22 cellular contexts compared by ENCODE assay signal in genomic region chr4:150321113-150321512, GRCh38.
DNase-seq lines count a peak whose midpoint lies in the region; ATAC-seq, FAIRE-seq and TF ChIP-seq lines count a peak whose summit lies in the region.
"Had no signal": no experiment of that assay in that cellular context is flagged by ENCODE, and none has a peak within 500 bp of the region (broad histone marks: within the 10 kb centered on the region; RNA-seq: fewer than 3 reads in every experiment).

No MANE protein-coding gene starts in this region.

- H2BK120ac ChIP-seq in IMR-90 (ENCODE audit: low read depth, low read length) (no peak overlapping the region), H1 (replicated peaks; ENCODE audit: low read depth, low read length) (no peak overlapping the region)

- H3K56ac ChIP-seq in IMR-90 (ENCODE audit: extremely low read depth, insufficient read depth, low read length) (no peak overlapping the region), H1 (replicated peaks; ENCODE audit: insufficient read length, low read depth, low read length) (no peak overlapping the region)

- TF ChIP-seq RAD21 in IMR-90 (IDR thresholded peaks at IDR 0.05; ENCODE audit: low read length) (no peak), H1 (IDR thresholded peaks at IDR 0.05 in 1 of 2, conservative IDR thresholded peaks at IDR 0.05 in 1 of 2; ENCODE audit: low read depth in 2 of 2, low read length in 2 of 2) (no peak)

- H3K27me3 ChIP-seq in IMR-90 (ENCODE audit: control insufficient read depth, insufficient read depth, low read length) (no peaks in the 10 kb centered on the region), H1 (replicated peaks in 1 of 4; ENCODE audit: control insufficient read depth in 3 of 4, extremely low read depth in 1 of 4, insufficient read depth in 3 of 4, low read length in 3 of 4) (no peaks in the 10 kb centered on the region), GM23248 (replicated peaks; ENCODE audit: insufficient read depth) (no peaks in the 10 kb centered on the region)
- H3K27me3 ChIP-seq: SJCRH30 had no signal

- TF ChIP-seq CTCF in IMR-90 (conservative IDR thresholded peaks at IDR 0.05; ENCODE audit: low read depth, low read length) (no peak), H1 (IDR thresholded peaks at IDR 0.05; ENCODE audit: control extremely low read depth in 1 of 3, insufficient read depth in 1 of 3, low read depth in 1 of 3, low read length in 3 of 3) (no peak)

- no peak overlapping the region for H2AK9ac ChIP-seq in IMR-90 (replicated peaks; ENCODE audit: low read depth, low read length, poor library complexity)

- H2BK12ac ChIP-seq in H1 (ENCODE audit: low read depth, low read length), result no peak overlapping the region

- DNase-seq in ELF-1 (ENCODE audit: low read depth, low spot score) (peak; percentile 11), IMR-90 (no peak), H1 (ENCODE audit: low read depth in 1 of 2, low spot score in 2 of 2) (no peak), iPS-NIHi7 (ENCODE audit: extremely low spot score) (peak; percentile 17), GM23248 (no peak), NCI-H1105 treated with DMSO at 0.1 percent for 48 hours (lab: John Stamatoyannopoulos, UW) (no peak), SKM-1 (lab: John Stamatoyannopoulos, UW; ENCODE audit: unreplicated experiment) (no peak)
- DNase-seq: CD4-positive, alpha-beta T cell; COR-L47; DMS79; H7; Karpas-422; MV-4-11; NCI-H1417 treated with DMSO at 0.1 percent for 48 hours; NCI-H2029; NCI-H226; NCI-H524 treated with DMSO at 0.1 percent for 48 hours; SJCRH30; T-helper 1 cell had no signal

- H4K20me1 ChIP-seq in IMR-90 (ENCODE audit: insufficient read depth, low read length) (no peaks in the 10 kb centered on the region), H1 (replicated peaks in 1 of 2; ENCODE audit: control insufficient read depth in 1 of 2, insufficient read depth in 2 of 2, low read length in 2 of 2) (peaks cover 3 to 4% of the 10 kb centered on the region in 2 experiments), GM23248 (ENCODE audit: insufficient read depth) (no peaks in the 10 kb centered on the region)

- H4K91ac ChIP-seq in IMR-90 (ENCODE audit: insufficient read depth, low read depth, low read length) (no peak overlapping the region), H1 (replicated peaks; ENCODE audit: insufficient read length, low read length) (no peak overlapping the region)

- H2BK5ac ChIP-seq in IMR-90 (ENCODE audit: low read depth, low read length, poor library complexity, severe bottlenecking) (no peak overlapping the region), H1 (ENCODE audit: low read depth, low read length) (no peak overlapping the region)

- H3K9me1 ChIP-seq in IMR-90 (ENCODE audit: insufficient read depth, low read length), result peaks cover 8% of the 10 kb centered on the region; the same call in 1 of the 2 replicates

- no peak for TF ChIP-seq POLR2A in IMR-90 (IDR thresholded peaks at IDR 0.05; ENCODE audit: low read depth, low read length)
- no peak for TF ChIP-seq POLR2A in H1 (IDR thresholded peaks at IDR 0.05; ENCODE audit: control extremely low read depth in 1 of 2, low read depth in 2 of 2, low read length in 2 of 2)

- no peaks in the 10 kb centered on the region for H3K79me1 ChIP-seq in IMR-90 (ENCODE audit: low read depth in 1 of 2, low read length in 2 of 2)
- H3K79me1 ChIP-seq in H1 (ENCODE audit: low read depth, low read length), result no peaks in the 10 kb centered on the region

- H3K23me2 ChIP-seq in H1 (ENCODE audit: low read depth, low read length), result no peaks in the 10 kb centered on the region

- 78% methylated on average over 2 of the region's 3 CpGs; no CpG with 5 or more reads in 1 of the 2 experiments for WGBS in IMR-90 (ENCODE audit: extremely low coverage in 2 of 2, insufficient read length in 1 of 2), 2 experiments
- WGBS in H1 (ENCODE audit: extremely low coverage in 1 of 2, insufficient coverage in 1 of 2, insufficient read length in 1 of 2, insufficient replicate concordance in 2 of 2, low coverage in 1 of 2, low lambda C conversion rate in 2 of 2, missing lambda C conversion rate in 1 of 2), 2 experiments, result 64% methylated on average over 3 of the region's 3 CpGs; no CpG with 5 or more reads in 1 of the 2 experiments
- WGBS in GM23248 (ENCODE audit: low coverage in 1 of 2, low lambda C conversion rate in 2 of 2, missing lambda C conversion rate in 2 of 2), 2 experiments, result 95 to 97% methylated on average over 3 of the region's 3 CpGs

- no peaks in the 10 kb centered on the region for H3K9me3 ChIP-seq in IMR-90 (ENCODE audit: control insufficient read depth, insufficient read depth, low read length)
- no peaks in the 10 kb centered on the region for H3K9me3 ChIP-seq in H1 (ENCODE audit: insufficient read depth in 2 of 2, low read depth in 1 of 2, low read length in 1 of 2)
- H3K9me3 ChIP-seq in GM23248 (ENCODE audit: low read depth), result no peaks in the 10 kb centered on the region
- H3K9me3 ChIP-seq: A549, SJCRH30 had no signal

- intact Hi-C loops in IMR-90 (cut with micrococcal nuclease), result no loop called here

- no peak overlapping the region for H3K4me2 ChIP-seq in IMR-90 (ENCODE audit: low read depth, low read length)
- no peak overlapping the region; a peak in 1 of 4 replicates for H3K4me2 ChIP-seq in H1 (ENCODE audit: insufficient read depth in 1 of 2, low read depth in 2 of 2, low read length in 2 of 2)
- H3K4me2 ChIP-seq in GM23248 (ENCODE audit: unreplicated experiment), result no peak overlapping the region
- H3K4me2 ChIP-seq: A549 had no signal

- H3K14ac ChIP-seq in IMR-90 (replicated peaks; ENCODE audit: low read depth, low read length), result no peak overlapping the region
- no peak overlapping the region for H3K14ac ChIP-seq in H1 (ENCODE audit: insufficient read length)

- H3K27ac ChIP-seq in IMR-90 (ENCODE audit: insufficient read depth, low read length) (no peak overlapping the region), H1 (ENCODE audit: low read depth, low read length) (no peak overlapping the region), GM23248 (no peak overlapping the region)
- H3K27ac ChIP-seq: A549, SJCRH30 had no signal

- H3K79me2 ChIP-seq in H1 (ENCODE audit: control insufficient read depth in 1 of 2, insufficient read depth in 2 of 2, low read length in 2 of 2), result no peaks in the 10 kb centered on the region
- H3K79me2 ChIP-seq in GM23248 (ENCODE audit: insufficient read depth), result no peaks in the 10 kb centered on the region

- no peaks in the 10 kb centered on the region for H3K9me2 ChIP-seq in GM23248 (ENCODE audit: insufficient read depth)

- dilution Hi-C loops in IMR-90 (cut with HindIII; ENCODE audit: low sequenced_read_pairs, unreplicated experiment), result no loop called here

- no peak overlapping the region for H3K18ac ChIP-seq in IMR-90 (ENCODE audit: low read depth, low read length)
- H3K18ac ChIP-seq in H1 (ENCODE audit: extremely low read depth, low read length), result no peak overlapping the region

- H2AFZ ChIP-seq in IMR-90 (replicated peaks; ENCODE audit: low read length, poor library complexity), result no peak overlapping the region
- no peak overlapping the region for H2AFZ ChIP-seq in H1 (ENCODE audit: low read length)
- no peak overlapping the region for H2AFZ ChIP-seq in GM23248

- H3K4ac ChIP-seq in IMR-90 (ENCODE audit: low read depth, low read length), result no peak overlapping the region
- H3K4ac ChIP-seq in H1 (replicated peaks; ENCODE audit: insufficient read length, low read depth, low read length), result no peak overlapping the region

- no peak for TF ChIP-seq EP300 in H1 (IDR thresholded peaks at IDR 0.05; ENCODE audit: borderline replicate concordance in 1 of 2, low read depth in 2 of 2, low read length in 2 of 2)

- in situ Hi-C loops in IMR-90 (cut with MboI; ENCODE audit: low sequenced_read_pairs), result no loop called here
- in situ Hi-C loops in GM23248 (cut with MboI), result no loop called here

- no peak for FAIRE-seq in H1 (lab: Jason Lieb, UNC)
- FAIRE-seq: A549, RCC 7860 had no signal

- H3F3A ChIP-seq in GM23248 (ENCODE audit: insufficient read depth), result no peaks in the 10 kb centered on the region

- H3K4me1 ChIP-seq in IMR-90 (ENCODE audit: control insufficient read depth, insufficient read depth, low read length) (peaks cover 12% of the 10 kb centered on the region), H1 (replicated peaks in 1 of 4; ENCODE audit: control insufficient read depth in 3 of 4, insufficient read depth in 4 of 4, low read length in 3 of 4) (no peaks in the 10 kb centered on the region; a peak in 1 of 7 replicates), GM23248 (ENCODE audit: insufficient read depth) (peaks cover 8% of the 10 kb centered on the region)
- H3K4me1 ChIP-seq: A549 had no signal

- H4K8ac ChIP-seq in IMR-90 (ENCODE audit: low read depth in 2 of 2, low read length in 2 of 2) (no peak overlapping the region), H1 (ENCODE audit: extremely low read depth, insufficient read depth, low read length) (no peak overlapping the region)

- H3K23ac ChIP-seq in IMR-90 (ENCODE audit: low read depth, low read length) (no peak overlapping the region), H1 (ENCODE audit: insufficient read length) (no peak overlapping the region)

- no peak overlapping the region for H4K5ac ChIP-seq in IMR-90 (ENCODE audit: low read depth, low read length)
- H4K5ac ChIP-seq in H1 (ENCODE audit: insufficient read length, low read depth, low read length), result no peak overlapping the region

- no peak overlapping the region for H3K4me3 ChIP-seq in IMR-90 (ENCODE audit: insufficient read depth, low read depth, low read length)
- H3K4me3 ChIP-seq in H1 (ENCODE audit: extremely low read depth in 1 of 4, insufficient read depth in 2 of 4, low read depth in 3 of 4, low read length in 4 of 4), result no peak overlapping the region
- no peak overlapping the region for H3K4me3 ChIP-seq in GM23248
- H3K4me3 ChIP-seq: A549, SJCRH30 had no signal

- POLR2A ChIA-PET in IMR-90 (lab: Charles Lee; ENCODE audit: unreplicated experiment) (no interaction called here), H1 (lab: Charles Lee; ENCODE audit: partially characterized antibody) (no interaction called here)

- H2BK20ac ChIP-seq in IMR-90 (ENCODE audit: low read depth, low read length) (no peak overlapping the region), H1 (ENCODE audit: low read length) (no peak overlapping the region)

- H3K36me3 ChIP-seq in IMR-90 (ENCODE audit: control insufficient read depth, insufficient read depth, low read length), result peaks cover 1% of the 10 kb centered on the region; the same call in 1 of the 2 replicates
- no peaks in the 10 kb centered on the region for H3K36me3 ChIP-seq in H1 (ENCODE audit: control insufficient read depth in 2 of 4, insufficient read depth in 4 of 4, low read length in 3 of 4)
- H3K36me3 ChIP-seq in GM23248 (ENCODE audit: low read depth), result no peaks in the 10 kb centered on the region
- H3K36me3 ChIP-seq: SJCRH30 had no signal

- ATAC-seq in IMR-90 (ENCODE audit: low read depth) (no peak), HG02870 (IDR thresholded peaks at IDR 0.05; ENCODE audit: unreplicated experiment) (no peak)
- ATAC-seq: A549 had no signal

- H2BK15ac ChIP-seq in IMR-90 (ENCODE audit: low read depth, low read length) (no peak overlapping the region), H1 (ENCODE audit: low read length) (no peak overlapping the region)

- H2AK5ac ChIP-seq in IMR-90 (ENCODE audit: low read depth, low read length) (0 out of 2 replicates have a peak overlapping the region, but pooled peaks have one; percentile 17), H1 (ENCODE audit: low read depth, low read length) (no peak overlapping the region)

- BruUV-seq in IMR-90 (replicated peaks; lab: Mats Ljungman, UMichigan), result no TSS peak

- H3K9ac ChIP-seq in IMR-90 (ENCODE audit: low read depth, low read length), result no peak overlapping the region
- H3K9ac ChIP-seq in H1 (replicated peaks in 1 of 4; ENCODE audit: extremely low read depth in 1 of 4, low read depth in 3 of 4, low read length in 3 of 4), result no peak overlapping the region
- no peak overlapping the region for H3K9ac ChIP-seq in GM23248

- CTCF ChIA-PET in IMR-90 (lab: Yijun Ruan, JAX), result no interaction called here
- CTCF ChIA-PET in H1 (lab: Charles Lee; ENCODE audit: partially characterized antibody), result interaction anchor here (0.6 to 1.7 kb wide), 3 partner anchors 17 to 123 kb away, joined by 3 to 5 read pairs (median 3); no protein-coding TSS in a partner anchor

Comparison
In these comparisons a context has a peak if more than half of its experiments do, and no peak if none do; other contexts are left out.
1. DNase-seq: peak in ELF-1 (single experiment) and iPS-NIHi7 (single experiment); none in IMR-90 (single experiment), H1 (0 of 2), GM23248 (single experiment), NCI-H1105 treated with DMSO at 0.1 percent for 48 hours (single experiment) and SKM-1 (single experiment).